Comparison of ENCODE assay signal across 11 cellular contexts in genomic region chr1:93979718-93980319, GRCh38.
DNase-seq lines count a peak whose midpoint lies in the region; ATAC-seq and TF ChIP-seq lines count a peak whose summit lies in the region.
"Had no signal": no experiment of that assay in that cellular context is flagged by ENCODE, and none has a peak within 500 bp of the region (broad histone marks: within the 10 kb centered on the region; RNA-seq: fewer than 3 reads in every experiment).

No MANE protein-coding gene starts in this region.

- no peaks in the 10 kb centered on the region for H3K36me3 ChIP-seq in neural progenitor cell

- H3K9ac ChIP-seq in neural progenitor cell, result no peak overlapping the region

- peak overlapping the region; percentile 84 for H2AFZ ChIP-seq in neural progenitor cell (replicated peaks)

- H3K27me3 Mint-ChIP-seq in neural progenitor cell (ENCODE audit: insufficient read depth, low read depth), result peaks cover 6% of the 10 kb centered on the region
- H3K27me3 Mint-ChIP-seq in activated CD8-positive, alpha-beta memory T cell treated with anti-CD3 and anti-CD28 coated beads, Interleukin-2, amount 10 ng/mL, durations not matched to agents 7 days and 5 days, result peaks cover 4% of the 10 kb centered on the region

- no peaks in the 10 kb centered on the region for H3K9me3 Mint-ChIP-seq in neural progenitor cell
- H3K9me3 Mint-ChIP-seq in activated CD8-positive, alpha-beta memory T cell treated with anti-CD3 and anti-CD28 coated beads, Interleukin-2, amount 10 ng/mL, durations not matched to agents 7 days and 5 days (ENCODE audit: low read depth), result no peaks in the 10 kb centered on the region
- H3K9me3 Mint-ChIP-seq: activated T-cell treated with anti-CD3 and anti-CD28 coated beads, Interleukin-2, amount 50 U/mL, for 72 hours; stimulated activated effector memory CD8-positive, alpha-beta T cell treated with anti-CD3 and anti-CD28 coated beads, Interleukin-12 subunit alpha, Interleukin-12 subunit beta, amount 100 ng/mL, for 72 hours had no signal

- H3K4me2 ChIP-seq in neural progenitor cell, result no peak overlapping the region

- H3K27ac Mint-ChIP-seq in neural progenitor cell, result no peak overlapping the region
- H3K27ac Mint-ChIP-seq in activated CD8-positive, alpha-beta memory T cell treated with anti-CD3 and anti-CD28 coated beads, Interleukin-2, amount 10 ng/mL, durations not matched to agents 7 days and 5 days, result no peak overlapping the region
- H3K27ac Mint-ChIP-seq: activated T-cell treated with anti-CD3 and anti-CD28 coated beads, Interleukin-2, amount 50 U/mL, for 72 hours; stimulated activated effector memory CD8-positive, alpha-beta T cell treated with anti-CD3 and anti-CD28 coated beads, Interleukin-12 subunit alpha, Interleukin-12 subunit beta, amount 100 ng/mL, for 72 hours had no signal

- no peaks in the 10 kb centered on the region for H3K4me1 Mint-ChIP-seq in neural progenitor cell
- no peaks in the 10 kb centered on the region for H3K4me1 Mint-ChIP-seq in activated CD8-positive, alpha-beta memory T cell treated with anti-CD3 and anti-CD28 coated beads, Interleukin-2, amount 10 ng/mL, durations not matched to agents 7 days and 5 days
- H3K4me1 Mint-ChIP-seq: stimulated activated effector memory CD8-positive, alpha-beta T cell treated with anti-CD3 and anti-CD28 coated beads, Interleukin-12 subunit alpha, Interleukin-12 subunit beta, amount 100 ng/mL, for 72 hours had no signal

- no peaks in the 10 kb centered on the region for H3K27me3 ChIP-seq in neural progenitor cell

- no peaks in the 10 kb centered on the region for H4K20me1 ChIP-seq in neural progenitor cell (ENCODE audit: low read depth)

- TF ChIP-seq CTCF in epithelial cell of proximal tubule (conservative IDR thresholded peaks at IDR 0.05; ENCODE audit: low read depth, low read length) (no peak), neural progenitor cell (IDR thresholded peaks at IDR 0.05) (no peak)

- no peak overlapping the region for H3K27ac ChIP-seq in neural progenitor cell

- H3F3A ChIP-seq in neural progenitor cell (ENCODE audit: low read depth), result no peaks in the 10 kb centered on the region

- DNase-seq in COLO668 (lab: John Stamatoyannopoulos, UW; ENCODE audit: unreplicated experiment) (peak; percentile 81), NCI-H510A (lab: John Stamatoyannopoulos, UW) (peak; percentile 56), epithelial cell of proximal tubule (ENCODE audit: low read depth) (peak; percentile 51), neural progenitor cell (ENCODE audit: low spot score) (no peak)
- no peak for DNase-seq in effector CD4-positive, alpha-beta T cell
- no peak for DNase-seq in central memory CD4-positive, alpha-beta T cell
- DNase-seq in activated CD8-positive, alpha-beta memory T cell treated with anti-CD3 and anti-CD28 coated beads, Interleukin-2, amount 10 ng/mL, durations not matched to agents 7 days and 5 days, result no peak

- no peaks in the 10 kb centered on the region for H3K79me2 ChIP-seq in neural progenitor cell (ENCODE audit: low read depth)

- no peak overlapping the region for H3K4me3 Mint-ChIP-seq in neural progenitor cell
- H3K4me3 Mint-ChIP-seq in activated CD8-positive, alpha-beta memory T cell treated with anti-CD3 and anti-CD28 coated beads, Interleukin-2, amount 10 ng/mL, durations not matched to agents 7 days and 5 days, result no peak overlapping the region
- H3K4me3 Mint-ChIP-seq: activated T-cell treated with anti-CD3 and anti-CD28 coated beads, Interleukin-2, amount 50 U/mL, for 72 hours; stimulated activated effector memory CD8-positive, alpha-beta T cell treated with anti-CD3 and anti-CD28 coated beads, Interleukin-12 subunit alpha, Interleukin-12 subunit beta, amount 100 ng/mL, for 72 hours had no signal

- no peaks in the 10 kb centered on the region for H3K36me3 Mint-ChIP-seq in neural progenitor cell
- H3K36me3 Mint-ChIP-seq in activated CD8-positive, alpha-beta memory T cell treated with anti-CD3 and anti-CD28 coated beads, Interleukin-2, amount 10 ng/mL, durations not matched to agents 7 days and 5 days, result no peaks in the 10 kb centered on the region
- H3K36me3 Mint-ChIP-seq: stimulated activated effector memory CD8-positive, alpha-beta T cell treated with anti-CD3 and anti-CD28 coated beads, Interleukin-12 subunit alpha, Interleukin-12 subunit beta, amount 100 ng/mL, for 72 hours had no signal

- no peaks in the 10 kb centered on the region for H3K9me3 ChIP-seq in neural progenitor cell (ENCODE audit: low read depth)

- peaks cover 6% of the 10 kb centered on the region for H3K4me1 ChIP-seq in neural progenitor cell

- no peak for ATAC-seq in GM19463 (IDR thresholded peaks at IDR 0.05; ENCODE audit: unreplicated experiment)
- no peak for ATAC-seq in activated CD8-positive, alpha-beta memory T cell treated with anti-CD3 and anti-CD28 coated beads, Interleukin-2, amount 10 ng/mL, durations not matched to agents 7 days and 5 days

- H3K4me3 ChIP-seq in epithelial cell of proximal tubule (ENCODE audit: low read depth, low read length), result no peak overlapping the region
- H3K4me3 ChIP-seq in neural progenitor cell, result no peak overlapping the region
- H3K4me3 ChIP-seq: lung had no signal

- CTCF ChIA-PET in activated CD8-positive, alpha-beta memory T cell treated with anti-CD3 and anti-CD28 coated beads, Interleukin-2, amount 10 ng/mL, durations not matched to agents 7 days and 5 days (lab: Charles Lee), result no interaction called here

Comparison
In these comparisons a context has a peak if more than half of its experiments do, and no peak if none do; other contexts are left out.
1. DNase-seq: peak in COLO668 (single experiment), NCI-H510A (single experiment) and epithelial cell of proximal tubule (single experiment); none in neural progenitor cell (single experiment), effector CD4-positive, alpha-beta T cell (single experiment), central memory CD4-positive, alpha-beta T cell (single experiment) and activated CD8-positive, alpha-beta memory T cell treated with anti-CD3 and anti-CD28 coated beads, Interleukin-2, amount 10 ng/mL, durations not matched to agents 7 days and 5 days (single experiment).